In the genomic region with DNA sequence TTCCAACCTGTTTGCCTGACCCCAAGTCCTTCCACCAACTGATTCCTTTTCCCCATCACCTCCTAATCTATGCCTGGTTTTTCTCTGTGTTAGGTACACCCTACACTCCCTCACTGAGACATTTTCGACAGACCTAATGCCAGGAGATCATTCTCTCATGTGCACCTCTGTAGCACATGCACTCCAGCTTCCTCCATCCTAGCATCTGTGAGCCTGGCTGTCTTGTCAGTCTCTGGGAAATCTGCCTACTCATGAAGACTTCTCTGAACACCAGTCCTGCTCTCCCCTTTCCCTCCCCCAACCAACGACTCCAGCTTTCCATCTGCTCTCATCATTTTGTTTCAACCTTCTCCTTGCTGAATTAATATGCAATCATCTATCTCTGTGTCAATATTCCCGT, we compare ENCODE assay signal across 8 cellular contexts. TPM values are rescaled to one million over a fixed set of nuclear protein-coding genes. Genes with fewer than 3 reads are reported as not detected.
A peak's percentile ranks its signal among the peaks of the same experiment; 100 is the strongest.
DNase-seq lines count a peak whose midpoint lies in the region; ATAC-seq, FAIRE-seq and TF ChIP-seq lines count a peak whose summit lies in the region.

No MANE protein-coding gene starts in this region.

- POLR2A ChIA-PET in activated CD4-positive, alpha-beta T cell treated with anti-CD3 and anti-CD28 coated beads, Interleukin-2, amount 10 ng/mL, durations not matched to agents 7 days and 5 days (lab: Charles Lee), result interaction anchor here (0.6 kb wide), 1 partner anchor 162 kb away, joined by 3 read pairs; no protein-coding TSS in a partner anchor

- peaks cover 40% of the 10 kb centered on the region for H3K4me1 Mint-ChIP-seq in activated CD4-positive, alpha-beta T cell treated with anti-CD3 and anti-CD28 coated beads, Interleukin-2, amount 10 ng/mL, durations not matched to agents 7 days and 5 days

- no peaks in the 10 kb centered on the region for H3K9me3 Mint-ChIP-seq in activated CD4-positive, alpha-beta T cell treated with anti-CD3 and anti-CD28 coated beads, Interleukin-2, amount 10 ng/mL, durations not matched to agents 7 days and 5 days
- no peaks in the 10 kb centered on the region for H3K9me3 Mint-ChIP-seq in activated naive CD4-positive, alpha-beta T cell treated with anti-CD3 and anti-CD28 coated beads, Interleukin-2, amount 50 U/mL, for 72 hours

- no peaks in the 10 kb centered on the region for H3K27me3 Mint-ChIP-seq in activated CD4-positive, alpha-beta T cell treated with anti-CD3 and anti-CD28 coated beads, Interleukin-2, amount 10 ng/mL, durations not matched to agents 7 days and 5 days

- intact Hi-C loops in kidney (cut with DNase I), result no loop called here

- no peak overlapping the region for H3K27ac ChIP-seq in kidney (ENCODE audit: low read depth in 2 of 2, low read length in 2 of 2)
- H3K27ac ChIP-seq in temporal lobe (ENCODE audit: low read depth, low read length), result peak overlapping the region; percentile 74

- peaks cover 13 to 15% of the 10 kb centered on the region in 2 donors for H3K4me1 ChIP-seq in kidney (ENCODE audit: control insufficient read depth in 1 of 2, insufficient read depth in 1 of 2, low read depth in 1 of 2, low read length in 2 of 2)

- CTCF ChIA-PET in activated CD4-positive, alpha-beta T cell treated with anti-CD3 and anti-CD28 coated beads, Interleukin-2, amount 10 ng/mL, durations not matched to agents 7 days and 5 days (lab: Charles Lee), result interaction anchor here (1.2 kb wide), 1 partner anchor 12 kb away, joined by 3 read pairs; no protein-coding TSS in a partner anchor

- H3K36me3 ChIP-seq in kidney (ENCODE audit: control insufficient read depth in 1 of 2, insufficient read depth in 2 of 2, low read length in 2 of 2), result peaks cover 33 to 40% of the 10 kb centered on the region in 2 donors

- ATAC-seq in activated naive CD4-positive, alpha-beta T cell treated with anti-CD3 and anti-CD28 coated beads, Interleukin-2, amount 50 U/mL, for 72 hours, result no peak
- ATAC-seq in HG03280 (IDR thresholded peaks at IDR 0.05; ENCODE audit: unreplicated experiment) (no peak), GM21528 (IDR thresholded peaks at IDR 0.05; ENCODE audit: low FRiP score, unreplicated experiment) (no peak)

- peak overlapping the region; percentile 98 for H3K4me3 Mint-ChIP-seq in activated CD4-positive, alpha-beta T cell treated with anti-CD3 and anti-CD28 coated beads, Interleukin-2, amount 10 ng/mL, durations not matched to agents 7 days and 5 days

- DNase-seq in activated CD4-positive, alpha-beta T cell treated with anti-CD3 and anti-CD28 coated beads, Interleukin-2, amount 10 ng/mL, durations not matched to agents 7 days and 5 days, result no peak
- no peak for DNase-seq in activated CD4-positive, alpha-beta T cell treated with anti-CD3 and anti-CD28 coated beads for 1 hour
- DNase-seq in activated naive CD4-positive, alpha-beta T cell treated with anti-CD3 and anti-CD28 coated beads, Interleukin-2, amount 50 U/mL, for 72 hours (ENCODE audit: low spot score in 2 of 2), result no peak
- DNase-seq in kidney (no peak), SW480 (ENCODE audit: low spot score) (no peak)

- H3K36me3 Mint-ChIP-seq in activated CD4-positive, alpha-beta T cell treated with anti-CD3 and anti-CD28 coated beads, Interleukin-2, amount 10 ng/mL, durations not matched to agents 7 days and 5 days (ENCODE audit: low read depth), result peaks cover 28% of the 10 kb centered on the region
- H3K36me3 Mint-ChIP-seq in activated naive CD4-positive, alpha-beta T cell treated with anti-CD3 and anti-CD28 coated beads, Interleukin-2, amount 50 U/mL, for 72 hours, result peaks cover 12 to 26% of the 10 kb centered on the region in 2 donors

- FAIRE-seq in kidney (lab: Jason Lieb, UNC), result no peak

- TF ChIP-seq CTCF in kidney (IDR thresholded peaks at IDR 0.05; ENCODE audit: borderline replicate concordance, extremely low read depth, insufficient read depth), result no peak

- peak overlapping the region; percentile 78 to 88 for H3K4me3 ChIP-seq in kidney (ENCODE audit: low read length in 2 of 2)

- H3K9me3 ChIP-seq in kidney (ENCODE audit: control insufficient read depth in 1 of 2, low read length in 2 of 2), result no peaks in the 10 kb centered on the region

- H3K9ac ChIP-seq in kidney (ENCODE audit: low read length in 2 of 2), result peak overlapping the region; percentile 8 to 72

- H3K27ac Mint-ChIP-seq in activated CD4-positive, alpha-beta T cell treated with anti-CD3 and anti-CD28 coated beads, Interleukin-2, amount 10 ng/mL, durations not matched to agents 7 days and 5 days, result peak overlapping the region; percentile 97
- H3K27ac Mint-ChIP-seq in activated naive CD4-positive, alpha-beta T cell treated with anti-CD3 and anti-CD28 coated beads, Interleukin-2, amount 50 U/mL, for 72 hours, result peak overlapping the region; percentile 98 to 100

RNA-seq across cellular contexts. Expression of a gene that starts 1.0 kb away (rescaled TPM):
- 10 to 100 TPM; 30.2 to 33.3 TPM for total RNA-seq in activated CD4-positive, alpha-beta T cell treated with anti-CD3 and anti-CD28 coated beads, Interleukin-2, amount 10 ng/mL, durations not matched to agents 7 days and 5 days
- 10 to 100 TPM; 32.8 to 53.9 TPM for total RNA-seq in activated naive CD4-positive, alpha-beta T cell treated with anti-CD3 and anti-CD28 coated beads, Interleukin-2, amount 50 U/mL, for 72 hours
- total RNA-seq in kidney, result 36.5 TPM
- polyA plus RNA-seq in kidney (ENCODE audit: insufficient read depth, low read depth, low replicate concordance), result 44.3 TPM
- 13.0 TPM for total RNA-seq in temporal lobe

RNA-seq across cellular contexts. Expression of a gene that starts 1.1 kb away (rescaled TPM):
- 10 to 100 TPM; 66.6 to 74.3 TPM for total RNA-seq in activated CD4-positive, alpha-beta T cell treated with anti-CD3 and anti-CD28 coated beads, Interleukin-2, amount 10 ng/mL, durations not matched to agents 7 days and 5 days
- 10 to 100 TPM; 52.1 to 52.2 TPM for total RNA-seq in activated naive CD4-positive, alpha-beta T cell treated with anti-CD3 and anti-CD28 coated beads, Interleukin-2, amount 50 U/mL, for 72 hours
- total RNA-seq in kidney (66.8 TPM), temporal lobe (16.7 TPM)
- polyA plus RNA-seq in kidney (ENCODE audit: insufficient read depth, low read depth, low replicate concordance), result 10.4 TPM

RNA-seq across cellular contexts. Expression of a gene that starts 20.8 kb away (rescaled TPM):
- 10 to 100 TPM; 77.1 to 85.0 TPM for total RNA-seq in activated CD4-positive, alpha-beta T cell treated with anti-CD3 and anti-CD28 coated beads, Interleukin-2, amount 10 ng/mL, durations not matched to agents 7 days and 5 days
- total RNA-seq in activated naive CD4-positive, alpha-beta T cell treated with anti-CD3 and anti-CD28 coated beads, Interleukin-2, amount 50 U/mL, for 72 hours, result 10 to 100 TPM; 53.2 to 61.0 TPM
- total RNA-seq in kidney (85.1 TPM), temporal lobe (5.7 TPM)
- 86.0 TPM for polyA plus RNA-seq in kidney (ENCODE audit: insufficient read depth, low read depth, low replicate concordance)

RNA-seq across cellular contexts. Expression of a gene that starts 29.8 kb away (rescaled TPM):
- total RNA-seq in activated CD4-positive, alpha-beta T cell treated with anti-CD3 and anti-CD28 coated beads, Interleukin-2, amount 10 ng/mL, durations not matched to agents 7 days and 5 days, result 100 to 1,000 TPM; 176 to 188 TPM
- total RNA-seq in activated naive CD4-positive, alpha-beta T cell treated with anti-CD3 and anti-CD28 coated beads, Interleukin-2, amount 50 U/mL, for 72 hours, result 100 to 1,000 TPM; 127 to 328 TPM
- total RNA-seq in kidney (2.7 TPM), temporal lobe (2.7 TPM)
- polyA plus RNA-seq in kidney (ENCODE audit: insufficient read depth, low read depth, low replicate concordance), result 3.9 TPM

RNA-seq across cellular contexts. Expression of a gene that starts 51.0 kb away (rescaled TPM):
- total RNA-seq in activated CD4-positive, alpha-beta T cell treated with anti-CD3 and anti-CD28 coated beads, Interleukin-2, amount 10 ng/mL, durations not matched to agents 7 days and 5 days, result not detected
- not detected for total RNA-seq in activated naive CD4-positive, alpha-beta T cell treated with anti-CD3 and anti-CD28 coated beads, Interleukin-2, amount 50 U/mL, for 72 hours
- total RNA-seq in kidney (0.25 TPM), temporal lobe (not detected)
- not detected for polyA plus RNA-seq in kidney (ENCODE audit: insufficient read depth, low read depth, low replicate concordance)
